In genomic region chr6:169233181-169233580, GRCh38 we compare ENCODE assay signal across 1 cellular context.
TF ChIP-seq lines count a peak whose summit lies in the region.

No MANE protein-coding gene starts in this region.

TF ChIP-seq in H1, 55 proteins besides CTCF, POLR2A, EP300 and RAD21:
- TF ChIP-seq KDM5A (IDR thresholded peaks at IDR 0.05; ENCODE audit: low read length) (no peak), TBP (IDR thresholded peaks at IDR 0.05; ENCODE audit: low read depth, low read length) (no peak), POLR2AphosphoS5 (IDR thresholded peaks at IDR 0.05; ENCODE audit: low read depth, low read length) (no peak), SRF (IDR thresholded peaks at IDR 0.05; ENCODE audit: low read depth, low read length) (no peak), CHD2 (IDR thresholded peaks at IDR 0.05; ENCODE audit: low read length) (no peak), EGR1 (IDR thresholded peaks at IDR 0.05; ENCODE audit: borderline replicate concordance, low read depth, low read length) (no peak), KDM4A (IDR thresholded peaks at IDR 0.05; ENCODE audit: low read depth, low read length, severe bottlenecking) (no peak), MAFK (IDR thresholded peaks at IDR 0.05; ENCODE audit: low read depth, low read length) (no peak), POU5F1 (IDR thresholded peaks at IDR 0.05; ENCODE audit: low read depth, low read length) (no peak), GABPA (IDR thresholded peaks at IDR 0.05; ENCODE audit: borderline replicate concordance, insufficient read depth, low read length) (no peak), RNF2 (IDR thresholded peaks at IDR 0.05; ENCODE audit: borderline replicate concordance, low read depth, low read length, missing control alignments, poor library complexity, severe bottlenecking) (no peak), CTBP2 (IDR thresholded peaks at IDR 0.05; ENCODE audit: borderline replicate concordance, insufficient read depth, insufficient read length, low read length) (no peak), CREB1 (IDR thresholded peaks at IDR 0.05) (no peak)
